ENCODE assay signal across 1 cellular context in the genomic region with DNA sequence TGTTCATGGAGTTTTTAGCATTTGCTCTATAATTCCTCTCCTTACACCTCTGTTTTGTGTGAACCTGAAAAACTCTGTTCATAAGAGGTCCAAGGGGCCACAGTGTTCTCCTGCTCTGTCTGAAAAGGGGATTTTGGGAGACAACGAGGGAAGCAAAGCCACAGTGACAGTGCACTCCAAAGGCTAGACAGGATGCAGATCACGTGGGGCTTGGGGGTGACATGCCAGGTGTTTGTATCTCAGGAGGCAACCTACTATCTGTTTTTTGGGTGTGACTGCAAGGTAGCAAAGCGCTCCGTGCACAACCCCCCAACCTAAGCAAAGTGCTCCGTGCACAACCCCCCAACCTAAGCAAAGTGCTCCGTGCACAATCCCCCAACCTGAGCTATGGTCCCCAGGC.
TF ChIP-seq lines count a peak whose summit lies in the region.

No MANE protein-coding gene starts in this region.

TF ChIP-seq in HCT116, 20 proteins besides CTCF, POLR2A, EP300 and RAD21 (continued from another document):
- TF ChIP-seq, protein P1, sequence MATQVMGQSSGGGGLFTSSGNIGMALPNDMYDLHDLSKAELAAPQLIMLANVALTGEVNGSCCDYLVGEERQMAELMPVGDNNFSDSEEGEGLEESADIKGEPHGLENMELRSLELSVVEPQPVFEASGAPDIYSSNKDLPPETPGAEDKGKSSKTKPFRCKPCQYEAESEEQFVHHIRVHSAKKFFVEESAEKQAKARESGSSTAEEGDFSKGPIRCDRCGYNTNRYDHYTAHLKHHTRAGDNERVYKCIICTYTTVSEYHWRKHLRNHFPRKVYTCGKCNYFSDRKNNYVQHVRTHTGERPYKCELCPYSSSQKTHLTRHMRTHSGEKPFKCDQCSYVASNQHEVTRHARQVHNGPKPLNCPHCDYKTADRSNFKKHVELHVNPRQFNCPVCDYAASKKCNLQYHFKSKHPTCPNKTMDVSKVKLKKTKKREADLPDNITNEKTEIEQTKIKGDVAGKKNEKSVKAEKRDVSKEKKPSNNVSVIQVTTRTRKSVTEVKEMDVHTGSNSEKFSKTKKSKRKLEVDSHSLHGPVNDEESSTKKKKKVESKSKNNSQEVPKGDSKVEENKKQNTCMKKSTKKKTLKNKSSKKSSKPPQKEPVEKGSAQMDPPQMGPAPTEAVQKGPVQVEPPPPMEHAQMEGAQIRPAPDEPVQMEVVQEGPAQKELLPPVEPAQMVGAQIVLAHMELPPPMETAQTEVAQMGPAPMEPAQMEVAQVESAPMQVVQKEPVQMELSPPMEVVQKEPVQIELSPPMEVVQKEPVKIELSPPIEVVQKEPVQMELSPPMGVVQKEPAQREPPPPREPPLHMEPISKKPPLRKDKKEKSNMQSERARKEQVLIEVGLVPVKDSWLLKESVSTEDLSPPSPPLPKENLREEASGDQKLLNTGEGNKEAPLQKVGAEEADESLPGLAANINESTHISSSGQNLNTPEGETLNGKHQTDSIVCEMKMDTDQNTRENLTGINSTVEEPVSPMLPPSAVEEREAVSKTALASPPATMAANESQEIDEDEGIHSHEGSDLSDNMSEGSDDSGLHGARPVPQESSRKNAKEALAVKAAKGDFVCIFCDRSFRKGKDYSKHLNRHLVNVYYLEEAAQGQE (IDR thresholded peaks at IDR 0.05; ENCODE audit: low read depth), result no peak
- TF ChIP-seq JUND (IDR thresholded peaks at IDR 0.05), result no peak
